ENCODE assay signal across 12 cellular contexts in the genomic region with DNA sequence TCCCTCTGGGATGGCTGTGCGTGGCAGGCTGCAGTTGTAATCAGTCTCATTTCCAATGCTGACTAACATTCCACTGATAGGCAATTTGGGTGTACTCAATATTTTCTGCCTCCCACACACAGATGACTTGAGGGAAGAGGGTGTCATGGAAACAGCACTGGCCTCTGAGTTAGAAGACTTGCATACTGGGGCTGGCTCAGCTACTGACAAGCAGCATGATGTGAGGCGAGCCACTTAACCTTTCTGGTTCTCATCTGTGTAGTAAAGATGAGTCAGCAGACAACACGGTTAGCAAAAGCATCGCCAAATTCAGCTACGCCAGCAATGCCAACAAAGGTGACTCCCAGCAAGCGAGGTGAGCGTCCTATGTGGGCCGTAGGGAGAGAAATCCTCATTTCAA.
DNase-seq lines count a peak whose midpoint lies in the region; ATAC-seq and TF ChIP-seq lines count a peak whose summit lies in the region.
"Had no signal": no experiment of that assay in that cellular context is flagged by ENCODE, and none has a peak within 500 bp of the region (broad histone marks: within the 10 kb centered on the region; RNA-seq: fewer than 3 reads in every experiment).

No MANE protein-coding gene starts in this region.

- CTCF ChIA-PET in BJ (lab: Yijun Ruan, JAX) = interaction anchor here (1.1 kb wide), 1 partner anchor 32 kb away, joined by 3 read pairs; no protein-coding TSS in a partner anchor

- H3K36me3 Mint-ChIP-seq in nephron progenitor cell (ENCODE audit: low read depth) = no peaks in the 10 kb centered on the region

- H3K27me3 ChIP-seq in BJ (ENCODE audit: control insufficient read depth, insufficient read depth, low read length) = no peaks in the 10 kb centered on the region
- H3K27me3 ChIP-seq: adrenal gland had no signal

- DNase-seq in BJ (ENCODE audit: low read depth) (peak; percentile 41), HCEC 1CT (peak; percentile 37), cardiac fibroblast (ENCODE audit: low read depth in 2 of 2) (peak; percentile 50 to 65), nephron progenitor cell (no peak), NCI-H1417 treated with DMSO at 0.1 percent for 48 hours (lab: John Stamatoyannopoulos, UW) (no peak)
- DNase-seq: activated CD8-positive, alpha-beta T cell treated with anti-CD3 and anti-CD28 coated beads, Interleukin-2, amount 10 ng/mL, durations not matched to agents 7 days and 5 days had no signal

- no peaks in the 10 kb centered on the region for H3K27me3 Mint-ChIP-seq in nephron progenitor cell (ENCODE audit: low read depth, poor library complexity)
- H3K27me3 Mint-ChIP-seq: stimulated activated naive CD8-positive, alpha-beta T cell treated with anti-CD3 and anti-CD28 coated beads, Interleukin-15, Interleukin-2, amounts not matched to agents 100 ng/mL and 50 ng/mL, for 24 hours had no signal

- peaks cover 63% of the 10 kb centered on the region for H3K4me1 Mint-ChIP-seq in nephron progenitor cell

- no peak overlapping the region for H3K4me3 ChIP-seq in BJ (ENCODE audit: low read depth, low read length)
- H3K4me3 ChIP-seq in cardiac fibroblast (replicated peaks in 1 of 2; ENCODE audit: low read depth in 2 of 2, low read length in 2 of 2) = no peak overlapping the region
- H3K4me3 ChIP-seq: adrenal gland had no signal

- no peaks in the 10 kb centered on the region for H3K36me3 ChIP-seq in BJ (ENCODE audit: control insufficient read depth, insufficient read depth, low read length)
- H3K36me3 ChIP-seq: adrenal gland had no signal

- POLR2A ChIA-PET in BJ (lab: Charles Lee) = interaction anchor here (0.6 kb wide), 1 partner anchor 195 kb away, joined by 3 read pairs; no protein-coding TSS in a partner anchor

- H3K4me3 Mint-ChIP-seq in nephron progenitor cell = no peak overlapping the region
- H3K4me3 Mint-ChIP-seq: activated CD8-positive, alpha-beta T cell treated with anti-CD3 and anti-CD28 coated beads, Interleukin-2, amount 10 ng/mL, durations not matched to agents 7 days and 5 days; stimulated activated naive CD8-positive, alpha-beta T cell treated with anti-CD3 and anti-CD28 coated beads, Interleukin-15, Interleukin-2, amounts not matched to agents 100 ng/mL and 50 ng/mL, for 24 hours; T-helper 1 cell treated with Interleukin-12 subunit alpha and Interleukin-12 subunit beta and Interleukin-4 antibody, amounts not matched to agents 30 μg/mL and 1 μg/mL, for 36 hours had no signal

- TF ChIP-seq CTCF in BJ (IDR thresholded peaks at IDR 0.05; ENCODE audit: insufficient read depth, low read depth, low read length) (no peak), cardiac fibroblast (IDR thresholded peaks at IDR 0.05; ENCODE audit: low read depth, low read length) (no peak), nephron progenitor cell (IDR thresholded peaks at IDR 0.05) (no peak)

- H3K27ac Mint-ChIP-seq in nephron progenitor cell = peak overlapping the region; percentile 73
- H3K27ac Mint-ChIP-seq: activated CD8-positive, alpha-beta T cell treated with anti-CD3 and anti-CD28 coated beads, Interleukin-2, amount 10 ng/mL, durations not matched to agents 7 days and 5 days; stimulated activated naive CD8-positive, alpha-beta T cell treated with anti-CD3 and anti-CD28 coated beads, Interleukin-15, Interleukin-2, amounts not matched to agents 100 ng/mL and 50 ng/mL, for 24 hours; T-helper 1 cell treated with Interleukin-12 subunit alpha and Interleukin-12 subunit beta and Interleukin-4 antibody, amounts not matched to agents 30 μg/mL and 1 μg/mL, for 36 hours had no signal

- H3K9me3 Mint-ChIP-seq in nephron progenitor cell = no peaks in the 10 kb centered on the region
- H3K9me3 Mint-ChIP-seq: stimulated activated naive CD8-positive, alpha-beta T cell treated with anti-CD3 and anti-CD28 coated beads, Interleukin-15, Interleukin-2, amounts not matched to agents 100 ng/mL and 50 ng/mL, for 24 hours; T-helper 1 cell treated with Interleukin-12 subunit alpha and Interleukin-12 subunit beta and Interleukin-4 antibody, amounts not matched to agents 30 μg/mL and 1 μg/mL, for 36 hours had no signal

- ATAC-seq in GM19455 (IDR thresholded peaks at IDR 0.05; ENCODE audit: unreplicated experiment) = no peak
- no peak for ATAC-seq in GM18867 (IDR thresholded peaks at IDR 0.05; ENCODE audit: unreplicated experiment)
- no peak for ATAC-seq in GM18511 (IDR thresholded peaks at IDR 0.05; ENCODE audit: unreplicated experiment)
- ATAC-seq: activated CD8-positive, alpha-beta T cell treated with anti-CD3 and anti-CD28 coated beads, Interleukin-2, amount 10 ng/mL, durations not matched to agents 7 days and 5 days had no signal

Comparison
In these comparisons a context has a peak if more than half of its experiments do, and no peak if none do; other contexts are left out.
1. DNase-seq: peak in BJ (single experiment), HCEC 1CT (single experiment) and cardiac fibroblast (2 of 2); none in nephron progenitor cell (single experiment) and NCI-H1417 treated with DMSO at 0.1 percent for 48 hours (single experiment).